In genomic region chr13:107360010-107360409, GRCh38 we compare ENCODE assay signal across 25 cellular contexts.
"Had no signal": no experiment of that assay in that cellular context is flagged by ENCODE, and none has a peak within 500 bp of the region (broad histone marks: within the 10 kb centered on the region; RNA-seq: fewer than 3 reads in every experiment).

No MANE protein-coding gene starts in this region.

- H3K36me3 Mint-ChIP-seq: natural killer cell treated with Interleukin-12 subunit alpha and Interleukin-12 subunit beta and Interleukin-15 and Interleukin-18, amount 100 ng/mL, for 72 hours; stimulated activated naive B cell treated with anti-CD40 and anti-IgM and Interleukin-4, amounts not matched to agents 10 μg/mL and 1 μg/mL and 100 μg/mL, for 72 hours had no signal

- FAIRE-seq: urothelium cell line had no signal

- H3K4me3 Mint-ChIP-seq: naive thymus-derived CD4-positive, alpha-beta T cell; natural killer cell treated with Interleukin-12 subunit alpha and Interleukin-12 subunit beta and Interleukin-15 and Interleukin-18, amount 100 ng/mL, for 72 hours; stimulated activated naive B cell treated with anti-CD40 and anti-IgM and Interleukin-4, amounts not matched to agents 10 μg/mL and 1 μg/mL and 100 μg/mL, for 72 hours had no signal

- DNase-seq: islet precursor cell; left ventricle myocardium inferior; mesendoderm; midbrain; mucosa of descending colon; naive thymus-derived CD4-positive, alpha-beta T cell; ovary; stimulated activated CD4-positive, alpha-beta T cell treated with anti-CD3 and anti-CD28 coated beads, Interleukin-12 subunit alpha, Interleukin-12 subunit beta, amount 100 ng/mL, for 4 hours; stimulated activated CD4-positive, alpha-beta T cell treated with anti-CD3 and anti-CD28 coated beads, Interleukin-15, amount 100 ng/mL, for 24 hours; stimulated activated CD4-positive, alpha-beta T cell treated with anti-CD3 and anti-CD28 coated beads, Interleukin-2, amount 100 ng/mL, for 24 hours; stimulated activated CD4-positive, alpha-beta T cell treated with anti-CD3 and anti-CD28 coated beads, Interleukin-4, amount 100 ng/mL, for 1 hour; stimulated activated naive B cell treated with anti-CD40 and anti-IgM and Interleukin-4, amounts not matched to agents 10 μg/mL and 1 μg/mL and 100 μg/mL, for 72 hours; stimulated activated naive CD8-positive, alpha-beta T cell treated with anti-CD3 and anti-CD28 coated beads, Interleukin-15, Interleukin-2, amounts not matched to agents 100 U/mL and 50 U/mL, for 24 hours; stomach; tibial artery; trophoblast cell; upper lobe of right lung had no signal

- H3K4me3 ChIP-seq: left ventricle myocardium inferior, lung, mucosa of descending colon, ovary, right atrium auricular region, skin epidermis, stomach, thoracic aorta, tibial artery, upper lobe of right lung had no signal

- H3K27me3 ChIP-seq: ovary, right atrium auricular region, stomach, tibial artery, upper lobe of right lung had no signal

- ATAC-seq: mucosa of descending colon; naive thymus-derived CD4-positive, alpha-beta T cell; natural killer cell treated with Interleukin-12 subunit alpha and Interleukin-12 subunit beta and Interleukin-15 and Interleukin-18, amount 100 ng/mL, for 72 hours; sciatic nerve; stimulated activated naive B cell treated with anti-CD40 and anti-IgM and Interleukin-4, amounts not matched to agents 10 μg/mL and 1 μg/mL and 100 μg/mL, for 72 hours; stimulated activated naive CD8-positive, alpha-beta T cell treated with anti-CD3 and anti-CD28 coated beads, Interleukin-15, Interleukin-2, amounts not matched to agents 100 U/mL and 50 U/mL, for 24 hours; upper lobe of right lung had no signal

- H3K4me1 Mint-ChIP-seq: naive thymus-derived CD4-positive, alpha-beta T cell; stimulated activated naive B cell treated with anti-CD40 and anti-IgM and Interleukin-4, amounts not matched to agents 10 μg/mL and 1 μg/mL and 100 μg/mL, for 72 hours had no signal

- H3K27ac Mint-ChIP-seq: naive thymus-derived CD4-positive, alpha-beta T cell; natural killer cell treated with Interleukin-12 subunit alpha and Interleukin-12 subunit beta and Interleukin-15 and Interleukin-18, amount 100 ng/mL, for 72 hours; progenitor cell of endocrine pancreas; stimulated activated naive B cell treated with anti-CD40 and anti-IgM and Interleukin-4, amounts not matched to agents 10 μg/mL and 1 μg/mL and 100 μg/mL, for 72 hours had no signal

- H3K36me3 ChIP-seq: left ventricle myocardium inferior, ovary, right atrium auricular region, stomach, thoracic aorta, tibial artery, upper lobe of right lung had no signal

- H3K27ac ChIP-seq: left ventricle myocardium inferior, ovary, right atrium auricular region, skin epidermis, stomach, thoracic aorta, tibial artery, upper lobe of right lung had no signal

- H3K4me1 ChIP-seq: left ventricle myocardium inferior, right atrium auricular region, stomach, tibial artery, upper lobe of right lung had no signal

- H3K9me3 ChIP-seq: left ventricle myocardium inferior, mucosa of descending colon, ovary, right atrium auricular region, stomach, thoracic aorta, tibial artery, upper lobe of right lung had no signal

- H3K27me3 Mint-ChIP-seq: naive thymus-derived CD4-positive, alpha-beta T cell; progenitor cell of endocrine pancreas; stimulated activated naive B cell treated with anti-CD40 and anti-IgM and Interleukin-4, amounts not matched to agents 10 μg/mL and 1 μg/mL and 100 μg/mL, for 72 hours had no signal
